32 cellular contexts compared by ENCODE assay signal in the genomic region with DNA sequence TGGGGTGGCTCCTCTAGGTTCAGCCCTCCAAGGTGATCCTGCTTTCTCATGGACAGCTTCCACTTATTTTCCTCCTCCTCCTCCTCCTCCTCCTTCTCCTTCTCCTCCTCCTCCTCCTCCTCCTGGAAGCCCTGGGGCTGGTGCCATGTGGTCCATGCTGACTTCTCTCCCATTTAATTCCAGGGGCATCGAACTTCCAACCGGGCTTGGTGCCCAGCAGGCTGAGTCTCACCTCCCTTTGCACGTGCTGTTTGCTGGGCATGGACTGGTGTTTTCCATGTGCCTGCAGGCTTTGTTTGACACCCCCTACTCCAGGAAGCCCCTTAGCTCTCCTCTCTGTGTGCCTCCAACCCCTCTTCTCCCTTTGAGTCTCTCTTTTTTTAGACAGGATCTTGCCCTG. TPM values are rescaled to one million over a fixed set of nuclear protein-coding genes. Genes with fewer than 3 reads are reported as not detected.
DNase-seq lines count a peak whose midpoint lies in the region; FAIRE-seq and TF ChIP-seq lines count a peak whose summit lies in the region.
"Had no signal": no experiment of that assay in that cellular context is flagged by ENCODE, and none has a peak within 500 bp of the region (broad histone marks: within the 10 kb centered on the region; RNA-seq: fewer than 3 reads in every experiment).

No MANE protein-coding gene starts in this region.

- no peak overlapping the region for H3K4me2 ChIP-seq in DOHH2 (ENCODE audit: low read length)
- no peak overlapping the region for H3K4me2 ChIP-seq in OCI-LY1 (ENCODE audit: low read length)
- no peak overlapping the region for H3K4me2 ChIP-seq in osteoblast (ENCODE audit: insufficient read depth, low read length)

- H3K4me3 ChIP-seq in DOHH2 (ENCODE audit: low read length) (no peak overlapping the region), OCI-LY1 (ENCODE audit: low read depth, low read length, poor library complexity, severe bottlenecking) (no peak overlapping the region), osteoblast (ENCODE audit: insufficient read depth, low read length) (no peak overlapping the region)
- H3K4me3 ChIP-seq: ascending aorta, coronary artery, prostate gland, sigmoid colon, upper lobe of right lung had no signal

- peaks cover 2% of the 10 kb centered on the region for H3K4me1 Mint-ChIP-seq in glutamatergic neuron (ENCODE audit: low read depth, unreplicated experiment)

- FAIRE-seq in GM12891 (lab: Jason Lieb, UNC) = no peak

- H3K36me3 Mint-ChIP-seq in glutamatergic neuron (ENCODE audit: unreplicated experiment) = no peaks in the 10 kb centered on the region

- H3F3A ChIP-seq in DOHH2 (ENCODE audit: control insufficient read depth, insufficient read depth) (peaks cover 24% of the 10 kb centered on the region), OCI-LY1 (ENCODE audit: insufficient read depth, low read length) (no peaks in the 10 kb centered on the region)

- no peak overlapping the region for H2AFZ ChIP-seq in OCI-LY1 (ENCODE audit: low read length)
- no peak overlapping the region for H2AFZ ChIP-seq in osteoblast (ENCODE audit: low read length)

- H3K27ac Mint-ChIP-seq in glutamatergic neuron (ENCODE audit: unreplicated experiment) = peak overlapping the region; percentile 4
- H3K27ac Mint-ChIP-seq: activated CD4-positive, alpha-beta T cell treated with anti-CD3 and anti-CD28 coated beads, Interleukin-2, amount 10 ng/mL, durations not matched to agents 7 days and 5 days; activated naive CD8-positive, alpha-beta T cell treated with anti-CD3 and anti-CD28 coated beads for 36 hours; effector memory CD8-positive, alpha-beta T cell; memory B cell had no signal

- H3K27ac ChIP-seq in DOHH2 (ENCODE audit: low read depth, low read length) (no peak overlapping the region), OCI-LY1 (ENCODE audit: low read depth, low read length, poor library complexity, severe bottlenecking) (peak overlapping the region; percentile 87), osteoblast (ENCODE audit: low read depth, low read length) (no peak overlapping the region)
- H3K27ac ChIP-seq: ascending aorta, coronary artery, prostate gland, sigmoid colon, upper lobe of right lung, WERI-Rb-1 had no signal

- peaks cover 72% of the 10 kb centered on the region for H3K4me1 ChIP-seq in DOHH2 (ENCODE audit: control insufficient read depth, low read length)
- peaks cover 58% of the 10 kb centered on the region for H3K4me1 ChIP-seq in OCI-LY1 (ENCODE audit: insufficient read depth, low read length, severe bottlenecking)
- peaks cover 25% of the 10 kb centered on the region for H3K4me1 ChIP-seq in osteoblast (ENCODE audit: insufficient read depth, low read length)
- H3K4me1 ChIP-seq: prostate gland had no signal

- H3K27me3 Mint-ChIP-seq in glutamatergic neuron (ENCODE audit: unreplicated experiment) = peaks cover 4% of the 10 kb centered on the region
- H3K27me3 Mint-ChIP-seq: activated naive CD8-positive, alpha-beta T cell treated with anti-CD3 and anti-CD28 coated beads for 36 hours; effector memory CD8-positive, alpha-beta T cell; memory B cell had no signal

- H3K9ac ChIP-seq in OCI-LY1 (ENCODE audit: low read length) = no peak overlapping the region

- peaks cover 32% of the 10 kb centered on the region for H3K36me3 ChIP-seq in DOHH2 (ENCODE audit: control insufficient read depth, low read length)
- H3K36me3 ChIP-seq in OCI-LY1 (ENCODE audit: insufficient read depth, low read length) = 0 out of 2 replicates have a peak, but pooled peaks cover 4% of the 10 kb centered on the region
- H3K36me3 ChIP-seq in osteoblast (ENCODE audit: insufficient read depth, low read length) = no peaks in the 10 kb centered on the region
- H3K36me3 ChIP-seq: ascending aorta, prostate gland, sigmoid colon, upper lobe of right lung, WERI-Rb-1 had no signal

- H3K9me3 ChIP-seq in DOHH2 (ENCODE audit: control insufficient read depth, insufficient read depth, low read length) (no peaks in the 10 kb centered on the region), OCI-LY1 (ENCODE audit: low read length) (no peaks in the 10 kb centered on the region), osteoblast (ENCODE audit: low read depth, low read length) (no peaks in the 10 kb centered on the region)
- H3K9me3 ChIP-seq: ascending aorta, prostate gland, sigmoid colon, upper lobe of right lung had no signal

- H3K9me3 Mint-ChIP-seq in glutamatergic neuron (ENCODE audit: unreplicated experiment) = peaks cover 7% of the 10 kb centered on the region
- H3K9me3 Mint-ChIP-seq: activated CD4-positive, alpha-beta T cell treated with anti-CD3 and anti-CD28 coated beads, Interleukin-2, amount 10 ng/mL, durations not matched to agents 7 days and 5 days; activated naive CD8-positive, alpha-beta T cell treated with anti-CD3 and anti-CD28 coated beads for 36 hours; effector memory CD8-positive, alpha-beta T cell; memory B cell had no signal

- H4K20me1 ChIP-seq in DOHH2 (ENCODE audit: control insufficient read depth, insufficient read depth, low read depth, low read length) = no peaks in the 10 kb centered on the region
- no peaks in the 10 kb centered on the region for H4K20me1 ChIP-seq in OCI-LY1 (ENCODE audit: insufficient read depth, low read length)
- H4K20me1 ChIP-seq in osteoblast (ENCODE audit: insufficient read depth, low read length) = no peaks in the 10 kb centered on the region

- peak; percentile 8 for TF ChIP-seq CTCF in DOHH2 (IDR thresholded peaks at IDR 0.05; ENCODE audit: low read depth, low read length, poor library complexity, severe bottlenecking)
- no peak for TF ChIP-seq CTCF in OCI-LY1 (IDR thresholded peaks at IDR 0.05; ENCODE audit: low read length)
- no peak for TF ChIP-seq CTCF in glutamatergic neuron (IDR thresholded peaks at IDR 0.05; ENCODE audit: partially characterized antibody, unreplicated experiment)
- no peak for TF ChIP-seq CTCF in osteoblast (IDR thresholded peaks at IDR 0.05; ENCODE audit: extremely low read depth, low read depth, low read length)

- peak overlapping the region; percentile 38 for H3K4me3 Mint-ChIP-seq in glutamatergic neuron (ENCODE audit: unreplicated experiment)
- H3K4me3 Mint-ChIP-seq: activated CD4-positive, alpha-beta T cell treated with anti-CD3 and anti-CD28 coated beads, Interleukin-2, amount 10 ng/mL, durations not matched to agents 7 days and 5 days; activated naive CD8-positive, alpha-beta T cell treated with anti-CD3 and anti-CD28 coated beads for 36 hours; CD14-positive monocyte; effector memory CD8-positive, alpha-beta T cell; memory B cell had no signal

- H3K9me2 ChIP-seq in DOHH2 (replicated peaks; ENCODE audit: control insufficient read depth, low read length) = no peaks in the 10 kb centered on the region
- H3K9me2 ChIP-seq in OCI-LY1 (ENCODE audit: low read depth, low read length) = no peaks in the 10 kb centered on the region

- H3K27me3 ChIP-seq in DOHH2 (ENCODE audit: control insufficient read depth, low read length) (no peaks in the 10 kb centered on the region), OCI-LY1 (ENCODE audit: insufficient read depth, low read length) (no peaks in the 10 kb centered on the region), osteoblast (ENCODE audit: insufficient read depth, low read length) (peaks cover 20% of the 10 kb centered on the region)
- H3K27me3 ChIP-seq: ascending aorta, upper lobe of right lung had no signal

- peaks cover 24% of the 10 kb centered on the region for H3K79me2 ChIP-seq in DOHH2 (ENCODE audit: control insufficient read depth, low read length)
- H3K79me2 ChIP-seq in OCI-LY1 (ENCODE audit: insufficient read depth, low read length) = no peaks in the 10 kb centered on the region
- H3K79me2 ChIP-seq in osteoblast (ENCODE audit: insufficient read depth, low read length) = no peaks in the 10 kb centered on the region

- TF ChIP-seq POLR2A in GM12891 (IDR thresholded peaks at IDR 0.05; ENCODE audit: low read depth, low read length) = no peak

- DNase-seq in glutamatergic neuron = no peak
- peak; percentile 69 for DNase-seq in osteoblast (ENCODE audit: insufficient read length, low spot score, missing footprints)
- DNase-seq in NCI-H748 treated with DMSO at 0.1 percent for 48 hours (lab: John Stamatoyannopoulos, UW) = no peak
- no peak for DNase-seq in GM12891 (ENCODE audit: insufficient read length, low spot score)
- no peak for DNase-seq in NCI-H1048 (lab: John Stamatoyannopoulos, UW)
- no peak for DNase-seq in COR-L47 (lab: John Stamatoyannopoulos, UW)
- DNase-seq: activated CD4-positive, alpha-beta T cell treated with anti-CD3 and anti-CD28 coated beads, Interleukin-2, amount 10 ng/mL, durations not matched to agents 7 days and 5 days; activated effector memory CD4-positive, alpha-beta T cell treated with Interleukin-2 at 50 U/mL for 16 hours; activated naive CD8-positive, alpha-beta T cell treated with anti-CD3 and anti-CD28 coated beads for 36 hours; activated T-cell treated with anti-CD3 and anti-CD28 coated beads, Interleukin-2, amount 50 U/mL, for 1 hour; effector memory CD8-positive, alpha-beta T cell; EL; Karpas-422; NCI-H1436; NCI-H2081 treated with DMSO at 0.1 percent for 48 hours; NCI-H2227 treated with DMSO at 0.1 percent for 48 hours; NCI-H526; SHP77 treated with DMSO at 0.1 percent for 48 hours; sigmoid colon; stimulated activated CD4-positive, alpha-beta T cell treated with anti-CD3 and anti-CD28 coated beads, Interleukin-12 subunit alpha, Interleukin-12 subunit beta, amount 100 ng/mL, for 4 hours; stimulated activated CD4-positive, alpha-beta T cell treated with anti-CD3 and anti-CD28 coated beads, Interleukin-4, amount 100 ng/mL, for 1 hour; T1000; upper lobe of right lung; WERI-Rb-1 had no signal

TF ChIP-seq in GM12891, 5 proteins besides CTCF, POLR2A, EP300 and RAD21:
- no peak for TF ChIP-seq POU2F2 (IDR thresholded peaks at IDR 0.05; ENCODE audit: low read depth, low read length)
- no peak for TF ChIP-seq PAX5 (IDR thresholded peaks at IDR 0.05; ENCODE audit: insufficient read depth, low read length, severe bottlenecking)
- no peak for TF ChIP-seq POLR2AphosphoS5 (IDR thresholded peaks at IDR 0.05; ENCODE audit: low read depth, low read length)
- TF ChIP-seq TAF1 (IDR thresholded peaks at IDR 0.05; ENCODE audit: low read depth, low read length) = no peak
- no peak for TF ChIP-seq SPI1 (IDR thresholded peaks at IDR 0.05; ENCODE audit: low read depth, low read length)

RNA-seq across cellular contexts. Expression of gene MAST3, which starts 3.7 kb away (rescaled TPM):
- total RNA-seq in glutamatergic neuron (ENCODE audit: unreplicated experiment) = 16.6 TPM
- total RNA-seq in osteoblast = 5.4 and 5.6 TPM in 2 replicates
- 7.2 TPM for polyA plus RNA-seq in GM12891 (2012; ENCODE audit: low read depth, missing spikeins)

RNA-seq across cellular contexts. Expression of gene IL12RB1, which starts 14.5 kb away (rescaled TPM):
- not detected for total RNA-seq in glutamatergic neuron (ENCODE audit: unreplicated experiment)
- total RNA-seq in osteoblast = 0.29 and 0.72 TPM in 2 replicates
- 13.5 TPM for polyA plus RNA-seq in GM12891 (2012; ENCODE audit: low read depth, missing spikeins)
- total RNA-seq: epithelial cell of proximal tubule had no signal

RNA-seq across cellular contexts. Expression of gene PIK3R2, which starts 51.7 kb away (rescaled TPM):
- total RNA-seq in glutamatergic neuron (ENCODE audit: unreplicated experiment) = 36.4 TPM
- 25.7 and 28.0 TPM in 2 replicates for total RNA-seq in osteoblast
- polyA plus RNA-seq in GM12891 (2012; ENCODE audit: low read depth, missing spikeins) = 6.7 TPM
